In the genomic region with DNA sequence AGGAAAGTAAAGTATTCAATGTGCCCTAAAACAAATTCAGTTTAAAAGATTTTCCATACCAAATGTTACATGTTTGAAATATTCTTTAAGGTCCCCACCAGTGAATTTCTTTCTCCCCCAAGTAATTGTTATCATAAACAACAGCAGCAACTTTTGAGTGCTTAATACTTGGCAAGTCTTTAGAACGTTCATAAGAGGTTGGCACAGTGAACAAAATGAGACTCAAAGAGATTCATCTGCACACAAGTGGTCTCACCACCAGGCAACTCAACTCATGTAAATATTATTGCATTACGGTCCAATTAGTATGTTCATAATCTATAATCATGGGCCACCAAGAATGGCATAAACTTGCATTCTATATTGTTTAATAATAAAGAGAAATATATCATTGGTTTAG, we compare ENCODE assay signal across 19 cellular contexts.
"Had no signal": no experiment of that assay in that cellular context is flagged by ENCODE, and none has a peak within 500 bp of the region (broad histone marks: within the 10 kb centered on the region; RNA-seq: fewer than 3 reads in every experiment).

No MANE protein-coding gene starts in this region.

- H3K4me2 ChIP-seq: hepatocyte had no signal

- DNase-seq: esophagus squamous epithelium; foreskin fibroblast; glutamatergic neuron; kidney; left cardiac atrium; naive thymus-derived CD4-positive, alpha-beta T cell; posterior cingulate gyrus; sigmoid colon; stimulated activated CD4-positive, alpha-beta T cell treated with anti-CD3 and anti-CD28 coated beads, Interleukin-12 subunit alpha, Interleukin-12 subunit beta, amount 100 ng/mL, for 4 hours; stimulated activated naive CD4-positive, alpha-beta T cell; stomach; substantia nigra; transverse colon had no signal

- ATAC-seq: gastroesophageal sphincter; left cardiac atrium; naive thymus-derived CD4-positive, alpha-beta T cell had no signal

- H3K27me3 ChIP-seq: esophagus squamous epithelium, gastroesophageal sphincter, hepatocyte, neutrophil, sigmoid colon, stomach, transverse colon had no signal

- H3K4me3 Mint-ChIP-seq: dendritic cell treated with granulocyte-macrophage colony-stimulating factor and Interleukin-4, amounts not matched to agents 40 ng/mL and 50 ng/mL, for 4 days; naive thymus-derived CD4-positive, alpha-beta T cell had no signal

- H2AFZ ChIP-seq: hepatocyte had no signal

- H3K4me3 ChIP-seq: esophagus squamous epithelium, gastroesophageal sphincter, hepatocyte, sigmoid colon, skin epidermis, stomach, thoracic aorta, transverse colon had no signal

- H3K27ac ChIP-seq: esophagus squamous epithelium, gastroesophageal sphincter, hepatocyte, neutrophil, sigmoid colon, skin epidermis, stomach, thoracic aorta, transverse colon had no signal

- H3K27ac Mint-ChIP-seq: dendritic cell treated with granulocyte-macrophage colony-stimulating factor and Interleukin-4, amounts not matched to agents 40 ng/mL and 50 ng/mL, for 4 days had no signal

- H3K9me3 ChIP-seq: esophagus squamous epithelium, gastroesophageal sphincter, neutrophil, sigmoid colon, stomach, thoracic aorta had no signal

- H3K27me3 Mint-ChIP-seq: dendritic cell treated with granulocyte-macrophage colony-stimulating factor and Interleukin-4, amounts not matched to agents 40 ng/mL and 50 ng/mL, for 4 days; naive thymus-derived CD4-positive, alpha-beta T cell had no signal

- H3K36me3 ChIP-seq: gastroesophageal sphincter, neutrophil, sigmoid colon, stomach, thoracic aorta, transverse colon had no signal
